Comparison of ENCODE assay signal across 1 cellular context in the genomic region with DNA sequence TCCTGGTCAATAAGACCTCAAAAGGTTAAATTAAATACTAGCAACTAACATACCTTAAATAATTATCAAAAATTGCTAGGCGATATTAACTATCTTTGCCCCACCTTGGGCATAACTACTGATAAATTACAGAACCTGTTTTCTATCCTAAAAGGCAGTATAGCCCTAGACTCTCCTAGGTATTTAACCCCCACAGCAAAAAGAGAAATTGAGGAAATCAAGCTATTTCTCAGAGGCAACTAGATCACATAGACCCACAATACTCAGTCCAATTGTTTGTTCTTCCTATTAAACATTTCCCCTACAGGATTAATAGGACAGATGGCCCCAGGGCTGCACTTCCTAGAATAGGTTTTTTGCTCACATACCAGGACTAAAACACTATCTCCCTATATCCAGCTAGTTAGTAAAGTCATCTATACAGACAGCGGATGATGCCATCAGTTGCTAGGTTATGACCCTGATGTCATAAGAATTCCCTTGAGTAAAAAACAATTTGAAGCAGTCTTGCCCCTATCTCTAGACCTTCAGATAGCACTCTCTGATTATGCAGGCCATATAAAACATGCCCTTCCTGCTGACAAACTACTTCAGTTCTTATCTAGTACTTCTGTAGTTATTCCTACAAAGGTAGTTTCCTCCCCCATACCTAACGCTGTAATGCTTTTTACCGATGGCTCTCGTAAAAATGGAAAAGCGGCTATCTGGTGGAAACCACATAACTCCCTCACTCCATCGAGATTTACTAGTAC.
TF ChIP-seq lines count a peak whose summit lies in the region.

No MANE protein-coding gene starts in this region.

TF ChIP-seq in K562, 482 proteins besides CTCF, POLR2A, EP300 and RAD21 (continued from another document):
- TF ChIP-seq FOXA3 (CRISPR knock-in tag; conservative IDR thresholded peaks at IDR 0.05 in 1 of 2, IDR thresholded peaks at IDR 0.05 in 1 of 2), result no peak
- no peak for TF ChIP-seq PCBP2 (IDR thresholded peaks at IDR 0.05; ENCODE audit: low read depth, low read length, poor library complexity, severe bottlenecking)
- TF ChIP-seq, protein P1, sequence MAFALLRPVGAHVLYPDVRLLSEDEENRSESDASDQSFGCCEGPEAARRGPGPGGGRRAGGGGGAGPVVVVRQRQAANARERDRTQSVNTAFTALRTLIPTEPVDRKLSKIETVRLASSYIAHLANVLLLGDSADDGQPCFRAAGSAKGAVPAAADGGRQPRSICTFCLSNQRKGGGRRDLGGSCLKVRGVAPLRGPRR (CRISPR knock-in tag; IDR thresholded peaks at IDR 0.05), result no peak
- TF ChIP-seq RNF2 (IDR thresholded peaks at IDR 0.05), result 0 out of 2 replicates have a peak, but pooled peaks have one; percentile 34
- TF ChIP-seq SP1 (CRISPR knock-in tag; IDR thresholded peaks at IDR 0.05), result no peak
- 0 out of 2 replicates have a peak, but pooled peaks have one; percentile 20 for TF ChIP-seq EP400 (IDR thresholded peaks at IDR 0.05)
- TF ChIP-seq, protein P2, sequence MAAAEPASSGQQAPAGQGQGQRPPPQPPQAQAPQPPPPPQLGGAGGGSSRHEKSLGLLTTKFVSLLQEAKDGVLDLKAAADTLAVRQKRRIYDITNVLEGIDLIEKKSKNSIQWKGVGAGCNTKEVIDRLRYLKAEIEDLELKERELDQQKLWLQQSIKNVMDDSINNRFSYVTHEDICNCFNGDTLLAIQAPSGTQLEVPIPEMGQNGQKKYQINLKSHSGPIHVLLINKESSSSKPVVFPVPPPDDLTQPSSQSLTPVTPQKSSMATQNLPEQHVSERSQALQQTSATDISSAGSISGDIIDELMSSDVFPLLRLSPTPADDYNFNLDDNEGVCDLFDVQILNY (CRISPR knock-in tag; IDR thresholded peaks at IDR 0.05), result no peak
- TF ChIP-seq NCOA1 (IDR thresholded peaks at IDR 0.05; ENCODE audit: low read depth), result 0 out of 2 replicates have a peak, but pooled peaks have one; percentile 36
- 0 out of 2 replicates have a peak, but pooled peaks have one; percentile 12 for TF ChIP-seq GATAD2A (IDR thresholded peaks at IDR 0.05)
- TF ChIP-seq MTA1 (IDR thresholded peaks at IDR 0.05; ENCODE audit: borderline replicate concordance), result peak; percentile 38; the same call in 1 of the 2 replicates
- no peak for TF ChIP-seq ZNF217 (CRISPR knock-in tag; IDR thresholded peaks at IDR 0.05)
- TF ChIP-seq TAL1 (IDR thresholded peaks at IDR 0.05), result peak; percentile 41; the same call in 1 of the 2 replicates
- 0 out of 2 replicates have a peak, but pooled peaks have one; percentile 34 for TF ChIP-seq MEF2D (tag; conservative IDR thresholded peaks at IDR 0.05; ENCODE audit: low read depth)
- no peak for TF ChIP-seq ZNF3 (CRISPR knock-in tag; IDR thresholded peaks at IDR 0.05)
- TF ChIP-seq LARP7 (IDR thresholded peaks at IDR 0.05), result no peak
- peak; percentile 39; the same call in 1 of the 2 replicates for TF ChIP-seq NCOR1 (IDR thresholded peaks at IDR 0.05)
- TF ChIP-seq, protein P3, sequence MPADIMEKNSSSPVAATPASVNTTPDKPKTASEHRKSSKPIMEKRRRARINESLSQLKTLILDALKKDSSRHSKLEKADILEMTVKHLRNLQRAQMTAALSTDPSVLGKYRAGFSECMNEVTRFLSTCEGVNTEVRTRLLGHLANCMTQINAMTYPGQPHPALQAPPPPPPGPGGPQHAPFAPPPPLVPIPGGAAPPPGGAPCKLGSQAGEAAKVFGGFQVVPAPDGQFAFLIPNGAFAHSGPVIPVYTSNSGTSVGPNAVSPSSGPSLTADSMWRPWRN (IDR thresholded peaks at IDR 0.05; ENCODE audit: low read depth), result 0 out of 2 replicates have a peak, but pooled peaks have one; percentile 43
- peak; percentile 60 for TF ChIP-seq CBFA2T2 (conservative IDR thresholded peaks at IDR 0.05)
- peak; percentile 64; the same call in 1 of the 2 replicates for TF ChIP-seq SMARCA4 (IDR thresholded peaks at IDR 0.05)
- TF ChIP-seq RBM39 (optimal IDR thresholded peaks at IDR 0.05; ENCODE audit: low read depth, low read length), result no peak
- TF ChIP-seq MAFK (IDR thresholded peaks at IDR 0.05; ENCODE audit: low read length), result no peak
- TF ChIP-seq, protein P4, sequence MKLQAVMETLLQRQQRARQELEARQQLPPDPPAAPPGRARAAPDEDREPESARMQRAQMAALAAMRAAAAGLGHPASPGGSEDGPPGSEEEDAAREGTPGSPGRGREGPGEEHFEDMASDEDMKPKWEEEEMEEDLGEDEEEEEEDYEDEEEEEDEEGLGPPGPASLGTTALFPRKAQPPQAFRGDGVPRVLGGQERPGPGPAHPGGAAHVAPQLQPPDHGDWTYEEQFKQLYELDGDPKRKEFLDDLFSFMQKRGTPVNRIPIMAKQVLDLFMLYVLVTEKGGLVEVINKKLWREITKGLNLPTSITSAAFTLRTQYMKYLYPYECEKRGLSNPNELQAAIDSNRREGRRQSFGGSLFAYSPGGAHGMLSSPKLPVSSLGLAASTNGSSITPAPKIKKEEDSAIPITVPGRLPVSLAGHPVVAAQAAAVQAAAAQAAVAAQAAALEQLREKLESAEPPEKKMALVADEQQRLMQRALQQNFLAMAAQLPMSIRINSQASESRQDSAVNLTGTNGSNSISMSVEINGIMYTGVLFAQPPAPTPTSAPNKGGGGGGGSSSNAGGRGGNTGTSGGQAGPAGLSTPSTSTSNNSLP (IDR thresholded peaks at IDR 0.05; ENCODE audit: borderline replicate concordance, low read depth, low read length), result 0 out of 2 replicates have a peak, but pooled peaks have one; percentile 17
- no peak for TF ChIP-seq ATF1 (CRISPR knock-in tag; IDR thresholded peaks at IDR 0.05)
- peak; percentile 69 for TF ChIP-seq ATF1 (tag; IDR thresholded peaks at IDR 0.05)
- TF ChIP-seq SMARCE1 (IDR thresholded peaks at IDR 0.05), result peak; percentile 46; the same call in 1 of the 2 replicates
- TF ChIP-seq FOXM1 (IDR thresholded peaks at IDR 0.05; ENCODE audit: low read depth), result no peak
- TF ChIP-seq FOXM1 (CRISPR knock-in tag; IDR thresholded peaks at IDR 0.05; ENCODE audit: low read depth), result no peak
- TF ChIP-seq, protein P5, sequence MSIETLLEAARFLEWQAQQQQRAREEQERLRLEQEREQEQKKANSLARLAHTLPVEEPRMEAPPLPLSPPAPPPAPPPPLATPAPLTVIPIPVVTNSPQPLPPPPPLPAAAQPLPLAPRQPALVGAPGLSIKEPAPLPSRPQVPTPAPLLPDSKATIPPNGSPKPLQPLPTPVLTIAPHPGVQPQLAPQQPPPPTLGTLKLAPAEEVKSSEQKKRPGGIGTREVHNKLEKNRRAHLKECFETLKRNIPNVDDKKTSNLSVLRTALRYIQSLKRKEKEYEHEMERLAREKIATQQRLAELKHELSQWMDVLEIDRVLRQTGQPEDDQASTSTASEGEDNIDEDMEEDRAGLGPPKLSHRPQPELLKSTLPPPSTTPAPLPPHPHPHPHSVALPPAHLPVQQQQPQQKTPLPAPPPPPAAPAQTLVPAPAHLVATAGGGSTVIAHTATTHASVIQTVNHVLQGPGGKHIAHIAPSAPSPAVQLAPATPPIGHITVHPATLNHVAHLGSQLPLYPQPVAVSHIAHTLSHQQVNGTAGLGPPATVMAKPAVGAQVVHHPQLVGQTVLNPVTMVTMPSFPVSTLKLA (conservative IDR thresholded peaks at IDR 0.05), result 0 out of 4 replicates have a peak, but pooled peaks of 1 of the 2 experiments have one; percentile 21
- peak; percentile 46; the same call in 1 of the 2 replicates for TF ChIP-seq ZEB2 (IDR thresholded peaks at IDR 0.05)
- TF ChIP-seq DPF2 (IDR thresholded peaks at IDR 0.05), result peak; percentile 70
- TF ChIP-seq TAF7 (tag; IDR thresholded peaks at IDR 0.05), result no peak
